ENCODE assay signal across 8 cellular contexts in genomic region chr4:17636696-17637351, GRCh38. TPM values are rescaled to one million over a fixed set of nuclear protein-coding genes. Genes with fewer than 3 reads are reported as not detected.
DNase-seq lines count a peak whose midpoint lies in the region; ATAC-seq, FAIRE-seq and TF ChIP-seq lines count a peak whose summit lies in the region.

No MANE protein-coding gene starts in this region.

- peaks cover 24% of the 10 kb centered on the region for H3K36me3 Mint-ChIP-seq in activated CD4-positive, alpha-beta T cell treated with anti-CD3 and anti-CD28 coated beads, Interleukin-2, amount 10 ng/mL, durations not matched to agents 24 days and 14 days (ENCODE audit: low read depth)

- H3K4me3 Mint-ChIP-seq in activated CD4-positive, alpha-beta T cell treated with anti-CD3 and anti-CD28 coated beads, Interleukin-2, amount 10 ng/mL, durations not matched to agents 24 days and 14 days: no peak overlapping the region

- H2AFZ ChIP-seq in HepG2 (ENCODE audit: low read length): no peak overlapping the region

- H3K27ac ChIP-seq in cingulate gyrus (ENCODE audit: low read depth, low read length) (peak overlapping the region; percentile 85), HepG2 (ENCODE audit: extremely low read length, insufficient read depth, low read length) (no peak overlapping the region)

- no peak overlapping the region for H3K27ac Mint-ChIP-seq in activated CD4-positive, alpha-beta T cell treated with anti-CD3 and anti-CD28 coated beads, Interleukin-2, amount 10 ng/mL, durations not matched to agents 24 days and 14 days

- no peaks in the 10 kb centered on the region for H3K9me3 Mint-ChIP-seq in activated CD4-positive, alpha-beta T cell treated with anti-CD3 and anti-CD28 coated beads, Interleukin-2, amount 10 ng/mL, durations not matched to agents 24 days and 14 days

- intact Hi-C loops in activated CD4-positive, alpha-beta T cell treated with anti-CD3 and anti-CD28 coated beads, Interleukin-2, amount 10 ng/mL, durations not matched to agents 24 days and 14 days (cut with micrococcal nuclease): loop anchor here (1.0 to 2.0 kb wide), 4 partner anchors 23 to 956 kb away; partner anchors contain the start of genes LAP3 and MED28
- intact Hi-C loops in HepG2 (cut with micrococcal nuclease; ENCODE audit: unreplicated experiment): loop anchor here (1.0 to 10.0 kb wide), 4 partner anchors 40 to 290 kb away; partner anchors contain the start of genes CLRN2 and QDPR

- H3K27me3 ChIP-seq in HepG2 (ENCODE audit: control insufficient read depth in 1 of 2, insufficient read depth in 2 of 2, low read length in 2 of 2): no peaks in the 10 kb centered on the region

- H3K79me2 ChIP-seq in HepG2 (ENCODE audit: insufficient read depth, low read length): no peaks in the 10 kb centered on the region

- H3K9me3 ChIP-seq in HepG2 (ENCODE audit: low read length): no peaks in the 10 kb centered on the region

- no peak overlapping the region for H3K4me2 ChIP-seq in HepG2 (ENCODE audit: low read depth, low read length)

- TF ChIP-seq EP300 in HepG2 (IDR thresholded peaks at IDR 0.05; ENCODE audit: low read depth in 2 of 2, low read length in 2 of 2) (no peak), HepG2 (CRISPR knock-in tag; IDR thresholded peaks at IDR 0.05; ENCODE audit: borderline replicate concordance) (no peak)

- CTCF ChIA-PET in HepG2 (lab: Yijun Ruan, JAX; ENCODE audit: low intra/inter-chr PET ratio, low total read pairs): interaction anchor here (0.8 to 1.8 kb wide), 4 partner anchors 39 to 165 kb away, joined by 4 to 20 read pairs (median 5); partner anchors contain the start of gene QDPR

- no peak for TF ChIP-seq POLR2A in HepG2 (IDR thresholded peaks at IDR 0.05; ENCODE audit: insufficient read depth in 1 of 2, low read depth in 2 of 2, low read length in 2 of 2)

- TF ChIP-seq RAD21 in HepG2 (CRISPR knock-in tag; IDR thresholded peaks at IDR 0.05): peak; percentile 91

- no peaks in the 10 kb centered on the region for H3K27me3 Mint-ChIP-seq in activated CD4-positive, alpha-beta T cell treated with anti-CD3 and anti-CD28 coated beads, Interleukin-2, amount 10 ng/mL, durations not matched to agents 24 days and 14 days

- POLR2A ChIA-PET in HepG2 (lab: Yijun Ruan, JAX): interaction anchor here (0.9 kb wide), 1 partner anchor 23 kb away, joined by 3 read pairs; no protein-coding TSS in a partner anchor

- WGBS in HepG2 (ENCODE audit: low lambda C conversion rate): 67% methylated on average over 20 of the region's 30 CpGs

- H3K36me3 ChIP-seq in HepG2 (replicated peaks in 1 of 2; ENCODE audit: control insufficient read depth in 1 of 2, insufficient read depth in 2 of 2, low read length in 2 of 2): peaks cover 7 to 32% of the 10 kb centered on the region in 2 experiments

- BruUV-seq in HepG2 (replicated peaks; lab: Mats Ljungman, UMichigan): no TSS peak

- TF ChIP-seq CTCF in AG09309 (IDR thresholded peaks at IDR 0.05; ENCODE audit: control insufficient read depth, insufficient read depth, low read depth, low read length, missing control alignments) (peak; percentile 95), HepG2 (CRISPR knock-in tag; IDR thresholded peaks at IDR 0.05) (peak; percentile 89)

- ATAC-seq in GM18867 (IDR thresholded peaks at IDR 0.05; ENCODE audit: unreplicated experiment) (peak; percentile 87), HG03064 (IDR thresholded peaks at IDR 0.05; ENCODE audit: low read depth, unreplicated experiment) (peak; percentile 72), HepG2 (peak; percentile 94)

- no peaks in the 10 kb centered on the region for H4K20me1 ChIP-seq in HepG2 (ENCODE audit: insufficient read depth, low read length)

- H3K9ac ChIP-seq in HepG2 (ENCODE audit: insufficient read depth, low read depth, low read length): no peak overlapping the region

- no peaks in the 10 kb centered on the region for H3K4me1 Mint-ChIP-seq in activated CD4-positive, alpha-beta T cell treated with anti-CD3 and anti-CD28 coated beads, Interleukin-2, amount 10 ng/mL, durations not matched to agents 24 days and 14 days

- no peak for DNase-seq in AG09309 (ENCODE audit: low read depth)
- DNase-seq in NCI-H226: peak; percentile 24
- peak; percentile 91 for DNase-seq in activated CD4-positive, alpha-beta T cell treated with anti-CD3 and anti-CD28 coated beads, Interleukin-2, amount 10 ng/mL, durations not matched to agents 24 days and 14 days
- peak; percentile 64 for DNase-seq in HepG2 (ENCODE audit: low spot score)
- DNase-seq in stimulated activated CD4-positive, alpha-beta T cell treated with anti-CD3 and anti-CD28 coated beads, TNF-alpha, amount 100 ng/mL, for 1 hour (ENCODE audit: low read depth in 3 of 3, low spot score in 1 of 3): peak; percentile 24 to 61 (median 42)

- no peak overlapping the region for H3K4me3 ChIP-seq in AG09309 (ENCODE audit: control insufficient read depth, low read depth, low read length)
- no peak overlapping the region for H3K4me3 ChIP-seq in HepG2 (replicated peaks in 1 of 3; ENCODE audit: insufficient read depth in 1 of 3, low read depth in 2 of 3, low read length in 3 of 3)

- peaks cover 9% of the 10 kb centered on the region; the same call in 1 of the 2 replicates for H3K4me1 ChIP-seq in HepG2 (ENCODE audit: insufficient read depth, low read length)

- peak; percentile 57 for FAIRE-seq in HepG2 (lab: Jason Lieb, UNC)

- in situ Hi-C loops in HepG2 (cut with HindIII; ENCODE audit: extremely low pct_ligation_motif_present, low pct_unique_long_range_greater_than_20kb): loop anchor here (5.0 kb wide), 1 partner anchor 80 kb away; no protein-coding TSS in a partner anchor

TF ChIP-seq in HepG2, 621 proteins besides CTCF, POLR2A, EP300 and RAD21 (continues in another document):
- TF ChIP-seq RCOR2 (CRISPR knock-in tag; IDR thresholded peaks at IDR 0.05): no peak
- TF ChIP-seq KLF15 (CRISPR knock-in tag; IDR thresholded peaks at IDR 0.05; ENCODE audit: borderline replicate concordance): no peak
- no peak for TF ChIP-seq NR2F6 (IDR thresholded peaks at IDR 0.05)
- TF ChIP-seq NR2F6 (CRISPR knock-in tag; IDR thresholded peaks at IDR 0.05): no peak
- TF ChIP-seq PPARG (CRISPR knock-in tag; conservative IDR thresholded peaks at IDR 0.05): no peak
- no peak for TF ChIP-seq ATF7 (IDR thresholded peaks at IDR 0.05)
- no peak for TF ChIP-seq ATF7 (CRISPR knock-in tag; IDR thresholded peaks at IDR 0.05)
- TF ChIP-seq ZNF263 (CRISPR knock-in tag; IDR thresholded peaks at IDR 0.05): no peak
- no peak for TF ChIP-seq RFX5 (IDR thresholded peaks at IDR 0.05; ENCODE audit: low read depth, low read length)

RNA-seq across cellular contexts. Expression of gene MED28, which starts 22.4 kb away (rescaled TPM):
- 54.5 and 55.5 TPM in 2 replicates for total RNA-seq in activated CD4-positive, alpha-beta T cell treated with anti-CD3 and anti-CD28 coated beads, Interleukin-2, amount 10 ng/mL, durations not matched to agents 24 days and 14 days
- total RNA-seq in HepG2 (2016; rRNA removed; fragmentation: Illumina TruSeq; extraction: Trizol): 65.7 and 96.5 TPM in 2 replicates
- total RNA-seq in HepG2 (2016; cell fraction: cytosol; rRNA removed; fragmentation: Illumina TruSeq; extraction: Trizol; ENCODE audit: low read depth): 21.4 and 22.2 TPM in 2 replicates
- 71.1 and 96.7 TPM in 2 replicates for total RNA-seq in HepG2 (2016; cell fraction: insoluble cytoplasmic fraction; rRNA removed; fragmentation: Illumina TruSeq; extraction: Trizol)
- 29.2 and 38.3 TPM in 2 replicates for total RNA-seq in HepG2 (2016; cell fraction: membrane; rRNA removed; fragmentation: Illumina TruSeq; extraction: Trizol)
- total RNA-seq in HepG2 (2016; cell fraction: nucleus; rRNA removed; fragmentation: Illumina TruSeq; extraction: Trizol): 32.7 and 37.6 TPM in 2 replicates
- polyA plus RNA-seq in HepG2 (2011; rRNA removed): 41.3 and 42.8 TPM in 2 replicates
- polyA plus RNA-seq in HepG2 (2011; cell fraction: cytosol; rRNA removed): 10.0 and 12.5 TPM in 2 replicates
- polyA plus RNA-seq in HepG2 (2011; cell fraction: nucleus; rRNA removed): 11.8 and 17.0 TPM in 2 replicates
- polyA plus RNA-seq in HepG2 (2012): 52.1 and 53.1 TPM in 2 replicates
- polyA plus RNA-seq in HepG2 (2016; cell fraction: cytosol; fragmentation: Illumina TruSeq; extraction: Trizol; ENCODE audit: low read depth): 23.2 and 23.3 TPM in 2 replicates
- 120 and 122 TPM in 2 replicates for polyA plus RNA-seq in HepG2 (2016; cell fraction: insoluble cytoplasmic fraction; fragmentation: Illumina TruSeq; extraction: Trizol; ENCODE audit: low read depth)
- polyA plus RNA-seq in HepG2 (2016; cell fraction: membrane; fragmentation: Illumina TruSeq; extraction: Trizol; ENCODE audit: low read depth): 29.7 and 44.8 TPM in 2 replicates
- 33.6 and 40.5 TPM in 2 replicates for polyA plus RNA-seq in HepG2 (2016; cell fraction: nucleus; fragmentation: Illumina TruSeq; extraction: Trizol; ENCODE audit: insufficient read depth, low read depth)
- 14.1 and 27.0 TPM in 2 replicates for polyA minus RNA-seq in HepG2 (2011; rRNA and poly(A)+ RNA removed; ENCODE audit: low replicate concordance)
- 42.5 and 48.0 TPM in 2 replicates for polyA minus RNA-seq in HepG2 (2011; cell fraction: cytosol; rRNA and poly(A)+ RNA removed)
- 39.9 and 41.6 TPM in 2 replicates for polyA minus RNA-seq in HepG2 (2011; cell fraction: nucleus; rRNA and poly(A)+ RNA removed)

RNA-seq across cellular contexts. Expression of gene LAP3, which starts 59.8 kb away (rescaled TPM):
- 114 and 126 TPM in 2 replicates for total RNA-seq in activated CD4-positive, alpha-beta T cell treated with anti-CD3 and anti-CD28 coated beads, Interleukin-2, amount 10 ng/mL, durations not matched to agents 24 days and 14 days
- 125 and 177 TPM in 2 replicates for total RNA-seq in HepG2 (2016; rRNA removed; fragmentation: Illumina TruSeq; extraction: Trizol)
- 15.4 and 16.0 TPM in 2 replicates for total RNA-seq in HepG2 (2016; cell fraction: cytosol; rRNA removed; fragmentation: Illumina TruSeq; extraction: Trizol; ENCODE audit: low read depth)
- total RNA-seq in HepG2 (2016; cell fraction: insoluble cytoplasmic fraction; rRNA removed; fragmentation: Illumina TruSeq; extraction: Trizol): 126 and 179 TPM in 2 replicates
- 26.0 and 30.3 TPM in 2 replicates for total RNA-seq in HepG2 (2016; cell fraction: membrane; rRNA removed; fragmentation: Illumina TruSeq; extraction: Trizol)
- total RNA-seq in HepG2 (2016; cell fraction: nucleus; rRNA removed; fragmentation: Illumina TruSeq; extraction: Trizol): 64.4 and 68.5 TPM in 2 replicates
- 90.5 and 106 TPM in 2 replicates for polyA plus RNA-seq in HepG2 (2011; rRNA removed)
- 74.5 and 100 TPM in 2 replicates for polyA plus RNA-seq in HepG2 (2011; cell fraction: cytosol; rRNA removed)
- 37.3 and 46.1 TPM in 2 replicates for polyA plus RNA-seq in HepG2 (2011; cell fraction: nucleus; rRNA removed)
- 128 and 190 TPM in 2 replicates for polyA plus RNA-seq in HepG2 (2012)
- 10.5 and 11.8 TPM in 2 replicates for polyA plus RNA-seq in HepG2 (2016; cell fraction: cytosol; fragmentation: Illumina TruSeq; extraction: Trizol; ENCODE audit: low read depth)
- polyA plus RNA-seq in HepG2 (2016; cell fraction: insoluble cytoplasmic fraction; fragmentation: Illumina TruSeq; extraction: Trizol; ENCODE audit: low read depth): 153 and 156 TPM in 2 replicates
- polyA plus RNA-seq in HepG2 (2016; cell fraction: membrane; fragmentation: Illumina TruSeq; extraction: Trizol; ENCODE audit: low read depth): 17.8 and 21.9 TPM in 2 replicates
- 62.6 and 62.9 TPM in 2 replicates for polyA plus RNA-seq in HepG2 (2016; cell fraction: nucleus; fragmentation: Illumina TruSeq; extraction: Trizol; ENCODE audit: insufficient read depth, low read depth)
- polyA minus RNA-seq in HepG2 (2011; rRNA and poly(A)+ RNA removed; ENCODE audit: low replicate concordance): 16.6 and 36.0 TPM in 2 replicates
- polyA minus RNA-seq in HepG2 (2011; cell fraction: cytosol; rRNA and poly(A)+ RNA removed): 59.6 and 67.2 TPM in 2 replicates
- polyA minus RNA-seq in HepG2 (2011; cell fraction: nucleus; rRNA and poly(A)+ RNA removed): 98.4 and 124 TPM in 2 replicates
